In the genomic region with DNA sequence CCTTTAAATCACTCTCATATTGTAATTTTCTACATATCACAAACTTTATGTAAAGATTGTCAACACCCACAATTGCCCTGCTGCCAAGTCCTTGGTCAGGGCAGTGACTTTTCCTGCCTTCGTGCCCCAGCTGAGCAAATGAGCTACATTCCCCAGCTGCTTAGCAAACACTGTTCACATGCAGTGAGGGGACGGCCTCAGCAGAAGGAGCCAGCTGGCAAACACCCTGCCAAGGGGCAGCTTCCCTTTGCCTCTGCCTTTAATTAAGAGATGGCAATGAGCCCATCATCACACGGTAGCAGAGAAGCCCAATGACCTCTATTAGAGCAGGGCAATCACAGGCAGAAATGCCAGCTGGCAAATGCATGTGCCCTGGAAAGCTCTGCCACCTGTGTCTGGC, we compare ENCODE assay signal across 13 cellular contexts.
A peak's percentile ranks its signal among the peaks of the same experiment; 100 is the strongest.
DNase-seq lines count a peak whose midpoint lies in the region; ATAC-seq and TF ChIP-seq lines count a peak whose summit lies in the region.
"Had no signal": no experiment of that assay in that cellular context is flagged by ENCODE, and none has a peak within 500 bp of the region (broad histone marks: within the 10 kb centered on the region; RNA-seq: fewer than 3 reads in every experiment).

No MANE protein-coding gene starts in this region.

- 12 to 17% methylated on average over 3 of the region's 3 CpGs for WGBS in heart right ventricle, 2 donors

- TF ChIP-seq CTCF in right atrium auricular region (IDR thresholded peaks at IDR 0.05), result no peak
- TF ChIP-seq CTCF in heart right ventricle (IDR thresholded peaks at IDR 0.05), result no peak
- TF ChIP-seq CTCF in upper lobe of right lung (IDR thresholded peaks at IDR 0.05), result no peak

- H3K36me3 ChIP-seq in right atrium auricular region, result no peaks in the 10 kb centered on the region
- no peaks in the 10 kb centered on the region for H3K36me3 ChIP-seq in heart right ventricle
- no peaks in the 10 kb centered on the region for H3K36me3 ChIP-seq in upper lobe of right lung
- H3K36me3 ChIP-seq in effector memory CD4-positive, alpha-beta T cell (ENCODE audit: control insufficient read depth, insufficient read depth, low read length), result no peaks in the 10 kb centered on the region

- H3K4me1 Mint-ChIP-seq in natural killer cell treated with Interleukin-12 subunit alpha and Interleukin-12 subunit beta and Interleukin-15 and Interleukin-18, amount 100 ng/mL, for 72 hours (ENCODE audit: low read depth in 2 of 2), result no peaks in the 10 kb centered on the region

- intact Hi-C loops in Right ventricle myocardium superior (cut with DNase I), result no loop called here
- intact Hi-C loops in heart right ventricle (cut with DNase I), result no loop called here
- intact Hi-C loops in upper lobe of right lung (cut with DNase I), result no loop called here

- in situ Hi-C loops in ACHN (cut with HindIII; ENCODE audit: low pct_ligation_motif_present, low pct_unique_long_range_greater_than_20kb, low sequenced_read_pairs), result no loop called here

- no peak overlapping the region for H3K4me3 ChIP-seq in right atrium auricular region
- no peak overlapping the region for H3K4me3 ChIP-seq in heart right ventricle
- no peak overlapping the region for H3K4me3 ChIP-seq in upper lobe of right lung
- no peak overlapping the region for H3K4me3 ChIP-seq in effector memory CD4-positive, alpha-beta T cell (ENCODE audit: insufficient read depth, low read depth, low read length, poor library complexity, severe bottlenecking)
- H3K4me3 ChIP-seq: GM12878 had no signal

- H3K36me3 Mint-ChIP-seq in natural killer cell treated with Interleukin-12 subunit alpha and Interleukin-12 subunit beta and Interleukin-15 and Interleukin-18, amount 100 ng/mL, for 72 hours, result no peaks in the 10 kb centered on the region

- DNase-seq in Right ventricle myocardium superior (peak; percentile 49), right atrium auricular region (ENCODE audit: low spot score) (no peak), RPMI8226 (peak; percentile 87), heart right ventricle (peak; percentile 31 to 51), upper lobe of right lung (no peak), ACHN (no peak)
- DNase-seq in natural killer cell treated with Interleukin-12 subunit alpha and Interleukin-12 subunit beta and Interleukin-15 and Interleukin-18, amount 100 ng/mL, for 72 hours (ENCODE audit: low spot score), result no peak
- no peak for DNase-seq in effector memory CD4-positive, alpha-beta T cell
- DNase-seq: AML-193, foreskin melanocyte, H7 had no signal

- no peak overlapping the region for H3K27ac Mint-ChIP-seq in natural killer cell treated with Interleukin-12 subunit alpha and Interleukin-12 subunit beta and Interleukin-15 and Interleukin-18, amount 100 ng/mL, for 72 hours

- H3K9me3 Mint-ChIP-seq in natural killer cell treated with Interleukin-12 subunit alpha and Interleukin-12 subunit beta and Interleukin-15 and Interleukin-18, amount 100 ng/mL, for 72 hours, result peaks cover 4% of the 10 kb centered on the region

- H3K4me1 ChIP-seq in right atrium auricular region, result peaks cover 0 to 4% of the 10 kb centered on the region in 2 donors
- H3K4me1 ChIP-seq in heart right ventricle, result peaks cover 0 to 9% (median 0%) of the 10 kb centered on the region in 9 donors
- H3K4me1 ChIP-seq in upper lobe of right lung, result no peaks in the 10 kb centered on the region
- no peaks in the 10 kb centered on the region for H3K4me1 ChIP-seq in effector memory CD4-positive, alpha-beta T cell (ENCODE audit: control insufficient read depth, insufficient read depth, low read length, poor library complexity, severe bottlenecking)

- no peak overlapping the region for H3K4me3 Mint-ChIP-seq in natural killer cell treated with Interleukin-12 subunit alpha and Interleukin-12 subunit beta and Interleukin-15 and Interleukin-18, amount 100 ng/mL, for 72 hours

- ATAC-seq in Right ventricle myocardium superior (ENCODE audit: poor library complexity) (peak; percentile 93), heart right ventricle (peak in 7 of 8 donors; percentile 50 to 96 (median 76)), upper lobe of right lung (peak; percentile 53)
- no peak for ATAC-seq in natural killer cell treated with Interleukin-12 subunit alpha and Interleukin-12 subunit beta and Interleukin-15 and Interleukin-18, amount 100 ng/mL, for 72 hours
- ATAC-seq: activated CD4-positive, CD25-positive, alpha-beta regulatory T cell treated with anti-CD3 and anti-CD28 coated beads, Interleukin-2, amount 50 U/mL, for 24 hours; GM12878 had no signal

- H3K27me3 ChIP-seq in right atrium auricular region (no peaks in the 10 kb centered on the region), heart right ventricle (no peaks in the 10 kb centered on the region), upper lobe of right lung (no peaks in the 10 kb centered on the region)
- no peaks in the 10 kb centered on the region for H3K27me3 ChIP-seq in effector memory CD4-positive, alpha-beta T cell (replicated peaks; ENCODE audit: control insufficient read depth, insufficient read depth, low read length, poor library complexity, severe bottlenecking)

- no peaks in the 10 kb centered on the region for H3K27me3 Mint-ChIP-seq in natural killer cell treated with Interleukin-12 subunit alpha and Interleukin-12 subunit beta and Interleukin-15 and Interleukin-18, amount 100 ng/mL, for 72 hours

- H3K9me3 ChIP-seq in right atrium auricular region (no peaks in the 10 kb centered on the region), heart right ventricle (no peaks in the 10 kb centered on the region), upper lobe of right lung (no peaks in the 10 kb centered on the region)
- no peaks in the 10 kb centered on the region for H3K9me3 ChIP-seq in effector memory CD4-positive, alpha-beta T cell (ENCODE audit: control insufficient read depth, low read length)

- H3K27ac ChIP-seq in right atrium auricular region, result no peak overlapping the region
- H3K27ac ChIP-seq in heart right ventricle, result no peak overlapping the region
- H3K27ac ChIP-seq in upper lobe of right lung, result no peak overlapping the region
- no peak overlapping the region for H3K27ac ChIP-seq in effector memory CD4-positive, alpha-beta T cell (ENCODE audit: insufficient read depth, low read length, poor library complexity, severe bottlenecking)

Comparison
In these comparisons a context has a peak if more than half of its experiments do, and no peak if none do; other contexts are left out.
1. DNase-seq: peak in Right ventricle myocardium superior (single experiment), RPMI8226 (single experiment) and heart right ventricle (2 of 2); none in right atrium auricular region (single experiment), upper lobe of right lung (single experiment), natural killer cell treated with Interleukin-12 subunit alpha and Interleukin-12 subunit beta and Interleukin-15 and Interleukin-18, amount 100 ng/mL, for 72 hours (single experiment), ACHN (single experiment) and effector memory CD4-positive, alpha-beta T cell (0 of 3).
2. ATAC-seq: peak in Right ventricle myocardium superior (single experiment), heart right ventricle (7 of 8) and upper lobe of right lung (single experiment); none in natural killer cell treated with Interleukin-12 subunit alpha and Interleukin-12 subunit beta and Interleukin-15 and Interleukin-18, amount 100 ng/mL, for 72 hours (0 of 2).